In genomic region chr11:33708970-33709369, GRCh38 we compare ENCODE assay signal across 22 cellular contexts. TPM values are rescaled to one million over a fixed set of nuclear protein-coding genes. Genes with fewer than 3 reads are reported as not detected.
"Had no signal": no experiment of that assay in that cellular context is flagged by ENCODE, and none has a peak within 500 bp of the region (broad histone marks: within the 10 kb centered on the region; RNA-seq: fewer than 3 reads in every experiment).

No MANE protein-coding gene starts in this region.

- H3K36me3 ChIP-seq: uterus had no signal

- ATAC-seq: activated CD8-positive, alpha-beta T cell treated with anti-CD3 and anti-CD28 coated beads for 36 hours; activated T-helper 17 cell treated with anti-CD3 and anti-CD28 coated beads, Interleukin-2, amount 50 U/mL, for 72 hours; body of pancreas; left lung; stimulated activated naive CD8-positive, alpha-beta T cell treated with anti-CD3 and anti-CD28 coated beads, Interleukin-15, Interleukin-2, amounts not matched to agents 100 U/mL and 50 U/mL, for 24 hours had no signal

- DNase-seq: activated B cell treated with CpG ODN at 0.5 μM for 24 hours; activated CD4-positive, alpha-beta T cell treated with anti-CD3 and anti-CD28 coated beads, Interleukin-2, amount 10 ng/mL, durations not matched to agents 24 days and 14 days; activated CD8-positive, alpha-beta T cell treated with anti-CD3 and anti-CD28 coated beads for 36 hours; activated naive CD4-positive, alpha-beta T cell; activated naive CD8-positive, alpha-beta T cell treated with anti-CD3 and anti-CD28 coated beads for 36 hours; activated T-cell treated with anti-CD3 and anti-CD28 coated beads, Interleukin-2, amount 50 U/mL, for 1 hour; amniotic stem cell; body of pancreas; central memory CD4-positive, alpha-beta T cell; erythroblast; kidney; left lung; nephron progenitor cell; occipital lobe; stimulated activated naive CD8-positive, alpha-beta T cell treated with anti-CD3 and anti-CD28 coated beads, Interleukin-15, Interleukin-2, amounts not matched to agents 100 U/mL and 50 U/mL, for 24 hours; T-helper 9 cell; uterus had no signal

- H3K27ac ChIP-seq: body of pancreas had no signal

- H3K4me3 ChIP-seq: body of pancreas, dorsolateral prefrontal cortex, left lung, tibial nerve, uterus had no signal

- H3K4me1 ChIP-seq: uterus had no signal

- H3K9me3 ChIP-seq: body of pancreas, left lung, tibial nerve, uterus had no signal

- H3K27me3 ChIP-seq: body of pancreas, dorsolateral prefrontal cortex, left lung, tibial nerve, uterus had no signal

RNA-seq across cellular contexts. Expression of gene C11orf91, which starts 8.3 kb away (rescaled TPM):
- total RNA-seq: activated CD8-positive, alpha-beta T cell treated with anti-CD3 and anti-CD28 coated beads for 36 hours; activated T-helper 17 cell treated with anti-CD3 and anti-CD28 coated beads, Interleukin-2, amount 50 U/mL, for 72 hours; body of pancreas; frontal cortex; kidney; myocyte; occipital lobe; tibial nerve; uterus had no signal
